Comparison of ENCODE assay signal across 8 cellular contexts in the genomic region with DNA sequence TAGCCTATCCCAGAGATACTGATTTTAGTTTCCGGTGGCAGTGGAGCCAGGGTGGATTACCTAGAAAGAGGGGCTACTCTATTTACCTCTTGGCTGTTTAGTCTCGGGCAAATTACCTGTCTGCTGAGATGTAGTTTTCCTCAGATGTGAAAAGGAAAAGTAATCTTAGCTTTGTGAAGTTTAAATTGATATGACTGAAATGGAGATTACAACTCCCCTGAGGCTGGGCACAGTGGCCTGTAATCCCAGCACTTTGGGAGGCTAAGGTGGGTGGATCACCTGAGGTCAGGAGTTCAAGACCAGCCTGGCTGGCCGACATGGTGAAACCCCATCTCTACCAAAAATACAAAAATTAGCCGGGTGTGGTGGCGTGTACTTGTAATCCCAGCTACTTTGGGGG. TPM values are rescaled to one million over a fixed set of nuclear protein-coding genes. Genes with fewer than 3 reads are reported as not detected.
DNase-seq lines count a peak whose midpoint lies in the region; TF ChIP-seq lines count a peak whose summit lies in the region.
"Not testable (repeated sequence)": the region's sequence is repeated elsewhere in the genome, so short reads cannot be mapped to it uniquely, and the experiment has no call there.

No MANE protein-coding gene starts in this region.

- peaks cover 46% of the 10 kb centered on the region for H3K79me2 ChIP-seq in SK-N-SH (ENCODE audit: insufficient read depth)
- peaks cover 29% of the 10 kb centered on the region for H3K79me2 ChIP-seq in neural cell (replicated peaks; ENCODE audit: insufficient read depth, low read length)

- H3K9me2 ChIP-seq in SK-N-SH; neural cell (ENCODE audit: insufficient read depth, low read length): not testable (repeated sequence)

- not testable (repeated sequence) for H3K27me3 ChIP-seq in SK-N-SH (ENCODE audit: insufficient read depth); endocrine pancreas (ENCODE audit: control insufficient read depth, insufficient read depth, low read length); iPS-18a (ENCODE audit: control insufficient read depth, insufficient read depth, low read length); neural cell (ENCODE audit: insufficient read depth, low read depth, low read length)

- H3K27me3 Mint-ChIP-seq in activated naive CD8-positive, alpha-beta T cell treated with anti-CD3 and anti-CD28 coated beads for 36 hours: peaks cover 19% of the 10 kb centered on the region
- not testable (repeated sequence) for H3K27me3 Mint-ChIP-seq in stimulated activated naive CD8-positive, alpha-beta T cell treated with anti-CD3 and anti-CD28 coated beads, Interleukin-15, Interleukin-2, amounts not matched to agents 100 ng/mL and 50 ng/mL, for 24 hours

- peaks cover 45% of the 10 kb centered on the region in 2 experiments for H3K36me3 ChIP-seq in SK-N-SH (replicated peaks in 1 of 2; ENCODE audit: control insufficient read depth in 1 of 2, insufficient read depth in 2 of 2, low read length in 1 of 2)
- not testable (repeated sequence) for H3K36me3 ChIP-seq in endocrine pancreas (ENCODE audit: control insufficient read depth, insufficient read depth, low read length); neural cell (ENCODE audit: insufficient read depth, low read length)
- H3K36me3 ChIP-seq in iPS-18a (ENCODE audit: control insufficient read depth, low read depth, low read length): peaks cover 38% of the 10 kb centered on the region

- not testable (repeated sequence) for H3K9me3 ChIP-seq in SK-N-SH; endocrine pancreas (ENCODE audit: control insufficient read depth, low read length); iPS-18a (ENCODE audit: control insufficient read depth, low read depth, low read length); neural cell (ENCODE audit: low read length)

- H3K4me1 Mint-ChIP-seq in activated naive CD8-positive, alpha-beta T cell treated with anti-CD3 and anti-CD28 coated beads for 36 hours: peaks cover 53% of the 10 kb centered on the region
- peaks cover 61% of the 10 kb centered on the region for H3K4me1 Mint-ChIP-seq in stimulated activated naive CD8-positive, alpha-beta T cell treated with anti-CD3 and anti-CD28 coated beads, Interleukin-15, Interleukin-2, amounts not matched to agents 100 ng/mL and 50 ng/mL, for 24 hours (ENCODE audit: low read depth)

- peak overlapping the region; percentile 93 for H3K4me2 ChIP-seq in SK-N-SH
- peak overlapping the region; percentile 41 for H3K4me2 ChIP-seq in neural cell (ENCODE audit: low read length)

- H3F3A ChIP-seq in SK-N-SH (replicated peaks; ENCODE audit: insufficient read depth): peaks cover 34% of the 10 kb centered on the region
- H3F3A ChIP-seq in neural cell (ENCODE audit: insufficient read depth, low read length, poor library complexity, severe bottlenecking): not testable (repeated sequence)

- TF ChIP-seq RAD21 in SK-N-SH (IDR thresholded peaks at IDR 0.05; ENCODE audit: low read length); neural cell (conservative IDR thresholded peaks at IDR 0.05): not testable (repeated sequence)

- H4K20me1 ChIP-seq in SK-N-SH (ENCODE audit: insufficient read depth): peaks cover 55% of the 10 kb centered on the region
- H4K20me1 ChIP-seq in neural cell (ENCODE audit: insufficient read depth): not testable (repeated sequence)

- peak overlapping the region; percentile 100 for H3K27ac Mint-ChIP-seq in activated naive CD8-positive, alpha-beta T cell treated with anti-CD3 and anti-CD28 coated beads for 36 hours
- peak overlapping the region; percentile 100 for H3K27ac Mint-ChIP-seq in stimulated activated naive CD8-positive, alpha-beta T cell treated with anti-CD3 and anti-CD28 coated beads, Interleukin-15, Interleukin-2, amounts not matched to agents 100 ng/mL and 50 ng/mL, for 24 hours

- peak overlapping the region; percentile 66 to 78; a peak in 2 of 4 replicates for H3K27ac ChIP-seq in SK-N-SH (ENCODE audit: low read depth in 2 of 2, low read length in 1 of 2)
- not testable (repeated sequence) for H3K27ac ChIP-seq in iPS-18a (ENCODE audit: low read length); neural cell (ENCODE audit: low read length)

- not testable (repeated sequence) for DNase-seq in AG09309 (ENCODE audit: low read depth); HFF-Myc (ENCODE audit: extremely low read depth, low read depth); SK-N-SH; activated naive CD8-positive, alpha-beta T cell treated with anti-CD3 and anti-CD28 coated beads for 36 hours

- peaks cover 55% of the 10 kb centered on the region for H3K36me3 Mint-ChIP-seq in activated naive CD8-positive, alpha-beta T cell treated with anti-CD3 and anti-CD28 coated beads for 36 hours
- H3K36me3 Mint-ChIP-seq in stimulated activated naive CD8-positive, alpha-beta T cell treated with anti-CD3 and anti-CD28 coated beads, Interleukin-15, Interleukin-2, amounts not matched to agents 100 ng/mL and 50 ng/mL, for 24 hours (ENCODE audit: low read depth): peaks cover 56% of the 10 kb centered on the region

- H2AFZ ChIP-seq in SK-N-SH (ENCODE audit: low read depth); neural cell (ENCODE audit: low read depth, low read length): not testable (repeated sequence)

- POLR2A ChIA-PET in SK-N-SH (lab: Yijun Ruan, JAX): interaction anchor here (0.6 to 1.6 kb wide), 3 partner anchors 11 to 55 kb away, joined by 3 to 4 read pairs (median 3); no protein-coding TSS in a partner anchor

- H3K9me3 Mint-ChIP-seq in activated naive CD8-positive, alpha-beta T cell treated with anti-CD3 and anti-CD28 coated beads for 36 hours; stimulated activated naive CD8-positive, alpha-beta T cell treated with anti-CD3 and anti-CD28 coated beads, Interleukin-15, Interleukin-2, amounts not matched to agents 100 ng/mL and 50 ng/mL, for 24 hours: not testable (repeated sequence)

- 66% methylated on average over 5 of the region's 5 CpGs for WGBS in SK-N-SH (ENCODE audit: low lambda C conversion rate)

- H3K9ac ChIP-seq in SK-N-SH: peak overlapping the region; percentile 96
- not testable (repeated sequence) for H3K9ac ChIP-seq in endocrine pancreas (ENCODE audit: control insufficient read depth, insufficient read depth, low read length)
- peak overlapping the region; percentile 85 for H3K9ac ChIP-seq in iPS-18a (ENCODE audit: low read length)
- H3K9ac ChIP-seq in neural cell (ENCODE audit: low read length): peak overlapping the region; percentile 89

- CTCF ChIA-PET in SK-N-SH (lab: Yijun Ruan, JAX): interaction anchor here (0.7 to 33.7 kb wide), 10 partner anchors 8 to 914 kb away, joined by 3 to 746 read pairs (median 4); no protein-coding TSS in a partner anchor

- not testable (repeated sequence) for TF ChIP-seq EP300 in SK-N-SH (IDR thresholded peaks at IDR 0.05; ENCODE audit: borderline replicate concordance in 1 of 2, low read depth in 1 of 2, low read length in 1 of 2); neural cell (conservative IDR thresholded peaks at IDR 0.05; ENCODE audit: poor library complexity, severe bottlenecking)

- TF ChIP-seq CTCF in AG09309 (IDR thresholded peaks at IDR 0.05; ENCODE audit: control insufficient read depth, insufficient read depth, low read depth, low read length, missing control alignments); HFF-Myc (IDR thresholded peaks at IDR 0.05; ENCODE audit: low read depth, low read length, missing control alignments); SK-N-SH (IDR thresholded peaks at IDR 0.05); neural cell (IDR thresholded peaks at IDR 0.05; ENCODE audit: poor library complexity, severe bottlenecking): not testable (repeated sequence)

- H3K4me1 ChIP-seq in SK-N-SH (ENCODE audit: control insufficient read depth in 1 of 2, insufficient read depth in 2 of 2, low read depth in 1 of 2, low read length in 1 of 2): peaks cover 25 to 34% of the 10 kb centered on the region in 2 experiments; a peak in 3 of 4 replicates
- not testable (repeated sequence) for H3K4me1 ChIP-seq in endocrine pancreas (ENCODE audit: control insufficient read depth, insufficient read depth, low read length)
- peaks cover 13% of the 10 kb centered on the region for H3K4me1 ChIP-seq in iPS-18a (ENCODE audit: control insufficient read depth, low read depth, low read length)

- H3K4me3 ChIP-seq in AG09309 (ENCODE audit: control insufficient read depth, low read depth, low read length) (peak overlapping the region; percentile 88), HFF-Myc (replicated peaks; ENCODE audit: low read depth, low read length) (peak overlapping the region; percentile 87), SK-N-SH (ENCODE audit: low read depth in 2 of 2, low read length in 1 of 2) (peak overlapping the region; percentile 87 to 98), endocrine pancreas (ENCODE audit: control insufficient read depth, insufficient read depth, low read length) (peak overlapping the region; percentile 92), iPS-18a (ENCODE audit: low read length) (peak overlapping the region; percentile 81), neural cell (ENCODE audit: low read length) (peak overlapping the region; percentile 96)

- H3K4me3 Mint-ChIP-seq in activated naive CD8-positive, alpha-beta T cell treated with anti-CD3 and anti-CD28 coated beads for 36 hours: peak overlapping the region; percentile 99
- peak overlapping the region; percentile 99 for H3K4me3 Mint-ChIP-seq in stimulated activated naive CD8-positive, alpha-beta T cell treated with anti-CD3 and anti-CD28 coated beads, Interleukin-15, Interleukin-2, amounts not matched to agents 100 ng/mL and 50 ng/mL, for 24 hours

RNA-seq across cellular contexts. Expression of gene TRPV2, which starts 25.0 kb away (rescaled TPM):
- polyA plus RNA-seq in SK-N-SH (2012; rRNA removed): 10.5 and 11.0 TPM in 2 replicates
- polyA plus RNA-seq in SK-N-SH (2012; cell fraction: cytosol; rRNA removed): 4.3 and 5.9 TPM in 2 replicates
- polyA plus RNA-seq in SK-N-SH (2012; cell fraction: nucleus; rRNA removed): 10.6 and 16.4 TPM in 2 replicates
- 10 to 100 TPM; 34.4 to 40.2 TPM for total RNA-seq in activated naive CD8-positive, alpha-beta T cell treated with anti-CD3 and anti-CD28 coated beads for 36 hours
- polyA plus RNA-seq in neural cell: not detected in 2 replicates
- not detected in 2 replicates for polyA minus RNA-seq in neural cell

RNA-seq across cellular contexts. Expression of gene LRRC75A, which starts 51.6 kb away (rescaled TPM):
- polyA plus RNA-seq in SK-N-SH (2012; rRNA removed): 1.2 and 1.3 TPM in 2 replicates
- 0.60 and 0.71 TPM in 2 replicates for polyA plus RNA-seq in SK-N-SH (2012; cell fraction: cytosol; rRNA removed)
- polyA plus RNA-seq in SK-N-SH (2012; cell fraction: nucleus; rRNA removed): 1.8 and 2.0 TPM in 2 replicates
- 1 to 10 TPM; 1.5 to 1.7 TPM for total RNA-seq in activated naive CD8-positive, alpha-beta T cell treated with anti-CD3 and anti-CD28 coated beads for 36 hours
- polyA plus RNA-seq in neural cell: 0.20 and 0.53 TPM in 2 replicates
- 1.5 and 2.0 TPM in 2 replicates for polyA minus RNA-seq in neural cell

RNA-seq across cellular contexts. Expression of gene UBB, which starts 59.5 kb away (rescaled TPM):
- polyA plus RNA-seq in SK-N-SH (2012; rRNA removed) (2,465 and 2,693 TPM in 2 replicates), neural cell (2,177 and 2,318 TPM in 2 replicates)
- polyA plus RNA-seq in SK-N-SH (2012; cell fraction: cytosol; rRNA removed): 2,233 and 2,530 TPM in 2 replicates
- 1,335 and 1,473 TPM in 2 replicates for polyA plus RNA-seq in SK-N-SH (2012; cell fraction: nucleus; rRNA removed)
- 1,000 to 10,000 TPM; 1,498 to 1,547 TPM for total RNA-seq in activated naive CD8-positive, alpha-beta T cell treated with anti-CD3 and anti-CD28 coated beads for 36 hours
- 878 and 940 TPM in 2 replicates for polyA minus RNA-seq in neural cell
